ENCODE assay signal across 8 cellular contexts in the genomic region with DNA sequence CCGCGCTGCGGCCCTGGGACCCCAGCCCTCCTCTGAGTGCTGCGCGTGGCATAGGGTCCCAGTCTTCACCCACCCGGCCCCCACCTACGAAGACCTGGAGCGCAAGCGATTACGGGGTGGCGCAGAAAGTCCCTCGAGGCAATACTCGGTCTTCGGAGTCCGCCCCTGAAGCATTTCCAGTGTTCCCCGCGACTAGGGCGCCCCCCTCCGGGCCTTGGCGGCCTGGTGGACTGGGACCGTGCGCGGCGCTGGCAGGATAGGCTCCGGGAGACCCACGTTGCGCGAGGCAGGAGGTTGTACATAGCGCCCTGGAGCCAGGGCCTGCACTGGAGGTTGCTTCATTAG. TPM values are rescaled to one million over a fixed set of nuclear protein-coding genes. Genes with fewer than 3 reads are reported as not detected.
A peak's percentile ranks its signal among the peaks of the same experiment; 100 is the strongest.
DNase-seq lines count a peak whose midpoint lies in the region; TF ChIP-seq lines count a peak whose summit lies in the region.

No MANE protein-coding gene starts in this region.

- no peaks in the 10 kb centered on the region for H3K36me3 ChIP-seq in neuron (ENCODE audit: insufficient read depth, low read length)

- H3K4me3 ChIP-seq in foreskin fibroblast (ENCODE audit: low read depth in 1 of 2, low read length in 2 of 2): peak overlapping the region; percentile 94 to 95
- peak overlapping the region; percentile 46 for H3K4me3 ChIP-seq in neuron (ENCODE audit: low read length)

- DNase-seq in ELF-1 (ENCODE audit: low read depth, low spot score) (peak; percentile 81), GOT3 (lab: John Stamatoyannopoulos, UW) (peak; percentile 67), LHCN-M2 (ENCODE audit: low read depth) (peak; percentile 88), SHP77 (lab: John Stamatoyannopoulos, UW) (peak; percentile 84 to 89), activated gamma-delta T cell (lab: John Stamatoyannopoulos, UW) (peak; percentile 78), foreskin fibroblast (peak; percentile 85 to 96), substantia nigra (lab: John Stamatoyannopoulos, UW) (peak; percentile 19 to 92 (median 78))

- H3K4me1 ChIP-seq in neuron (ENCODE audit: insufficient read depth, low read length): peaks cover 6% of the 10 kb centered on the region

- H2AFZ ChIP-seq in neuron (ENCODE audit: low read depth, low read length): peak overlapping the region; percentile 81

- peak; percentile 83 for TF ChIP-seq CTCF in foreskin fibroblast (IDR thresholded peaks at IDR 0.05; ENCODE audit: low read depth, low read length)

- no peaks in the 10 kb centered on the region for H3K9me3 ChIP-seq in neuron (ENCODE audit: low read length)

- peak overlapping the region; percentile 88 for H3K27ac ChIP-seq in substantia nigra (ENCODE audit: low read depth, low read length, poor library complexity, severe bottlenecking)

- H3K27me3 ChIP-seq in neuron (ENCODE audit: insufficient read depth, low read length): peaks cover 61% of the 10 kb centered on the region

RNA-seq across cellular contexts. Expression of gene MAP3K5, which starts 0.6 kb away (rescaled TPM):
- total RNA-seq in LHCN-M2 (2014; rRNA removed): 51.5 and 68.5 TPM in 2 replicates
- 8.9 TPM for polyA plus RNA-seq in LHCN-M2 (2012)

RNA-seq across cellular contexts. Expression of gene PEX7, which starts 29.5 kb away (rescaled TPM):
- 15.7 and 18.1 TPM in 2 replicates for total RNA-seq in LHCN-M2 (2014; rRNA removed)
- 6.9 TPM for polyA plus RNA-seq in LHCN-M2 (2012)

Comparison
In these comparisons a context has a peak if more than half of its experiments do, and no peak if none do; other contexts are left out.
1. Peak in every context shown above with its lines: DNase-seq, H3K4me3 ChIP-seq and H3K27ac ChIP-seq.